ENCODE assay signal across 34 cellular contexts in the genomic region with DNA sequence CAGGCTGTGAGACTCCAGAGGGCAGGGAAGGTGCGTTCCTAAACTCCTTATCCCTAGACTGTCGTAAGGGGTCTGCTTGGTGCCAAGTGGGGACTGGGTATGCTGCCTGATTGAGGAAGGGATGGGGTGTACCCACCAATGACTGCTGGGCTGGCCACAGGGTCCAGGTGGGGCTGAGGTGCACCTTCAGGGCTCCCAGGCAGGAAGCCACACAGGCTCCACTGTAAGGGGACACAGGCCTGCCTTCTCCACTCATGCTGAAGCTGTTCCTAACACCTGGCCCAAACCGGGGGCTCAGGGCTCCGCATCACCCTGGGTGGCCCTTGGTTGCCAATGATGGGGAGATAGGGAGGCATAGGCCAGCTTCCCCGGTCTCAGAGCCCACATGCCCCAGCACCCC. TPM values are rescaled to one million over a fixed set of nuclear protein-coding genes. Genes with fewer than 3 reads are reported as not detected.
"Had no signal": no experiment of that assay in that cellular context is flagged by ENCODE, and none has a peak within 500 bp of the region (broad histone marks: within the 10 kb centered on the region; RNA-seq: fewer than 3 reads in every experiment).

No MANE protein-coding gene starts in this region.

- H3K4me3 ChIP-seq: left lung, lower lobe of right lung, ovary, right atrium auricular region, right lobe of liver, smooth muscle cell, stomach, testis, thyroid gland, transverse colon, upper lobe of left lung, vagina had no signal

- DNase-seq: hypothalamus; immature natural killer cell; kidney; left colon; lower lobe of right lung; mammary epithelial cell; mesenchymal stem cell; occipital lobe; ovary; right lobe of liver; stimulated activated CD4-positive, alpha-beta T cell treated with anti-CD3 and anti-CD28 coated beads, Interleukin-1b, Interleukin-23, amount 100 ng/mL, for 48 hours; stimulated activated CD4-positive, alpha-beta T cell treated with anti-CD3 and anti-CD28 coated beads, Interleukin-2, amount 100 ng/mL, for 48 hours; stimulated activated CD4-positive, alpha-beta T cell treated with anti-CD3 and anti-CD28 coated beads, Interleukin-4, amount 100 ng/mL, for 4 hours; stimulated activated CD8-positive, alpha-beta memory T cell treated with anti-CD3 and anti-CD28 coated beads, Interleukin-4, amount 100 ng/mL, for 48 hours; stimulated activated naive B cell treated with anti-CD40 and anti-IgM and Interleukin-4, amounts not matched to agents 10 μg/mL and 1 μg/mL and 100 μg/mL, for 72 hours; stimulated activated naive CD8-positive, alpha-beta T cell treated with anti-CD3 and anti-CD28 coated beads, Interleukin-15, Interleukin-2, amounts not matched to agents 100 U/mL and 50 U/mL, for 24 hours; stomach; testis; thyroid gland; transverse colon; upper lobe of left lung had no signal

- H3K4me3 Mint-ChIP-seq: immature natural killer cell; naive thymus-derived CD8-positive, alpha-beta T cell; nephron; neural crest cell; stimulated activated naive B cell treated with anti-CD40 and anti-IgM and Interleukin-4, amounts not matched to agents 10 μg/mL and 1 μg/mL and 100 μg/mL, for 72 hours had no signal

- H3K9me3 ChIP-seq: left lung, lower lobe of right lung, neutrophil, ovary, right atrium auricular region, right lobe of liver, stomach, testis, thyroid gland, transverse colon, upper lobe of left lung, vagina had no signal

- H3K4me1 ChIP-seq: left lung, lower lobe of right lung, right atrium auricular region, right lobe of liver, stomach, testis, transverse colon, upper lobe of left lung had no signal

- H3K27me3 ChIP-seq: left lung, neutrophil, ovary, right atrium auricular region, right lobe of liver, stomach, testis, thyroid gland, transverse colon, upper lobe of left lung, vagina had no signal

- H3K27ac Mint-ChIP-seq: naive thymus-derived CD8-positive, alpha-beta T cell; nephron; progenitor cell of endocrine pancreas; stimulated activated naive B cell treated with anti-CD40 and anti-IgM and Interleukin-4, amounts not matched to agents 10 μg/mL and 1 μg/mL and 100 μg/mL, for 72 hours had no signal

- H3K27ac ChIP-seq: left lung, lower lobe of right lung, neutrophil, ovary, right atrium auricular region, right lobe of liver, stomach, testis, thyroid gland, transverse colon, upper lobe of left lung, vagina had no signal

- H3K9me3 Mint-ChIP-seq: immature natural killer cell; naive thymus-derived CD8-positive, alpha-beta T cell; nephron; neural crest cell; stimulated activated naive B cell treated with anti-CD40 and anti-IgM and Interleukin-4, amounts not matched to agents 10 μg/mL and 1 μg/mL and 100 μg/mL, for 72 hours had no signal

- H3K4me1 Mint-ChIP-seq: immature natural killer cell, neural crest cell had no signal

- H3K4me2 ChIP-seq: smooth muscle cell had no signal

- H3K36me3 ChIP-seq: ovary, transverse colon had no signal

- ATAC-seq: left colon; left lung; lower lobe of right lung; naive thymus-derived CD8-positive, alpha-beta T cell; right lobe of liver; stimulated activated naive B cell treated with anti-CD40 and anti-IgM and Interleukin-4, amounts not matched to agents 10 μg/mL and 1 μg/mL and 100 μg/mL, for 72 hours; stimulated activated naive CD8-positive, alpha-beta T cell treated with anti-CD3 and anti-CD28 coated beads, Interleukin-15, Interleukin-2, amounts not matched to agents 100 U/mL and 50 U/mL, for 24 hours had no signal

- H3K27me3 Mint-ChIP-seq: naive thymus-derived CD8-positive, alpha-beta T cell; progenitor cell of endocrine pancreas; stimulated activated naive B cell treated with anti-CD40 and anti-IgM and Interleukin-4, amounts not matched to agents 10 μg/mL and 1 μg/mL and 100 μg/mL, for 72 hours had no signal

RNA-seq across cellular contexts. Expression of a gene that starts 20.4 kb away (rescaled TPM):
- total RNA-seq: left lung, liver, lower lobe of right lung, mucosa of gallbladder, neural crest cell, pulmonary artery endothelial cell, right atrium auricular region, right lobe of liver, skeletal muscle tissue, smooth muscle cell, stomach, transverse colon, vagina had no signal
- polyA plus RNA-seq: mammary epithelial cell, smooth muscle cell had no signal
